1 cellular context compared by ENCODE assay signal in genomic region chr6:158708239-158708638, GRCh38.
TF ChIP-seq lines count a peak whose summit lies in the region.

No MANE protein-coding gene starts in this region.

TF ChIP-seq in IMR-90, 13 proteins besides CTCF, POLR2A, EP300 and RAD21 (continued from another document):
- TF ChIP-seq CHD1 (IDR thresholded peaks at IDR 0.05; ENCODE audit: low read depth, low read length) (no peak), FOS (IDR thresholded peaks at IDR 0.05; ENCODE audit: low read depth, low read length) (no peak), BHLHE40 (IDR thresholded peaks at IDR 0.05; ENCODE audit: low read depth, low read length) (no peak), MAZ (IDR thresholded peaks at IDR 0.05; ENCODE audit: borderline replicate concordance, low read depth, low read length) (no peak)
